In the genomic region with DNA sequence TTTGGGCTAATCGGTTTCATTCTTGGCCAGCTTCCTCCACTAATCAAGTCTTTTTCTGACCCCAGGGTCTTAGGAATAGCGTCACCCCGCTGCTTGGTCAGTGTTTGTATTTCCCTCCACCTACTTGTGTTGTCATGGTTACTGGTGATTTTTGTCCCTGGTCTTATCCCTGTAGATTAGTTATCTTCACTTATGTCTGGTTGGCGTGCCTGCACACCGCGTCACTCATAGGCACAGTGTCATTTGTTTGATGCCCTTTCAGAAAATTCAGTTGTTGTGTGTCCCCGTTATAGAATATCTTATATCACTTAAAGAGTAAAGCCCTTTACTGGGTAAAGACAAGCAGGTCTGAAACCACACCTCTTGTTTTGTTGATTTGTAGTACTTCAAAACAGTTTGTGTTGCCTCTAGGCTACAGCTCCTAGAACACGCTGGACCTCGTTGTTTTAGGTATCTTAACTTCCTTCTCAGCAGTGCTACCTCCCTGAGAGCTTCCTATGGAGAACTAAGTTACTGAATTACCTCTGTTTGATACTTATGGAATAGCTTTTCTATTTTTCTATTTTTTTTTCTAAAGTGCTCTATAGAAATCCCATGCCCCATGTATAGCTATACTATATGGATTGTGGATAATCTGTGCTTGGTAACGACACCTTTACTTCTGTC, we compare ENCODE assay signal across 8 cellular contexts. TPM values are rescaled to one million over a fixed set of nuclear protein-coding genes. Genes with fewer than 3 reads are reported as not detected.
DNase-seq lines count a peak whose midpoint lies in the region; ATAC-seq and TF ChIP-seq lines count a peak whose summit lies in the region.

No MANE protein-coding gene starts in this region.

- no peak for TF ChIP-seq CTCF in ovary (IDR thresholded peaks at IDR 0.05)

- WGBS in ovary, 3 donors, result 8 to 10% (median 8%) methylated on average over 10 of the region's 10 CpGs

- H3K27me3 Mint-ChIP-seq in activated CD4-positive, alpha-beta T cell treated with anti-CD3 and anti-CD28 coated beads, Interleukin-2, amount 10 ng/mL, durations not matched to agents 7 days and 5 days, result no peaks in the 10 kb centered on the region
- no peaks in the 10 kb centered on the region for H3K27me3 Mint-ChIP-seq in activated T-helper 2 cell treated with anti-CD3 and anti-CD28 coated beads, Interferon-gamma antibody, Interleukin-2, Interleukin-4, amounts not matched to agents 10 μg/mL and 5 μg/mL and 100 μg/mL, durations not matched to agents 14 hours and 24 hours and 36 hours (ENCODE audit: low read depth)

- POLR2A ChIA-PET in activated CD4-positive, alpha-beta T cell treated with anti-CD3 and anti-CD28 coated beads, Interleukin-2, amount 10 ng/mL, durations not matched to agents 7 days and 5 days (lab: Charles Lee), result interaction anchor here (0.6 to 1.5 kb wide), 2 partner anchors 11 to 15 kb away, joined by 3 to 4 read pairs; no protein-coding TSS in a partner anchor

- TF ChIP-seq POLR2A in ovary (IDR thresholded peaks at IDR 0.05), result no peak

- H3K9me3 ChIP-seq in ovary, result no peaks in the 10 kb centered on the region

- H3K27me3 ChIP-seq in ovary, result no peaks in the 10 kb centered on the region

- intact Hi-C loops in activated T-helper 2 cell treated with anti-CD3 and anti-CD28 coated beads, Interferon-gamma antibody, Interleukin-2, Interleukin-4, amounts not matched to agents 10 μg/mL and 5 μg/mL and 100 μg/mL, durations not matched to agents 14 hours and 24 hours and 36 hours (cut with micrococcal nuclease), result loop anchor here (2.0 to 10.0 kb wide), 4 partner anchors 31 to 535 kb away; a partner anchor contains a TSS
- intact Hi-C loops in ovary (cut with DNase I), result no loop called here

- CTCF ChIA-PET in activated CD4-positive, alpha-beta T cell treated with anti-CD3 and anti-CD28 coated beads, Interleukin-2, amount 10 ng/mL, durations not matched to agents 7 days and 5 days (lab: Charles Lee), result interaction anchor here (0.6 to 1.4 kb wide), 5 partner anchors 11 to 1608 kb away, joined by 3 to 5 read pairs (median 3); no protein-coding TSS in a partner anchor

- no peak overlapping the region for H3K27ac ChIP-seq in ovary

- no peak for TF ChIP-seq EP300 in ovary (IDR thresholded peaks at IDR 0.05)

- DNase-seq in activated CD4-positive, alpha-beta T cell treated with anti-CD3 and anti-CD28 coated beads, Interleukin-2, amount 10 ng/mL, durations not matched to agents 7 days and 5 days, result peak; percentile 31
- DNase-seq in activated CD4-positive, alpha-beta T cell treated with anti-CD3 and anti-CD28 coated beads for 48 hours, result no peak
- peak; percentile 26 for DNase-seq in LoVo (ENCODE audit: low spot score)
- no peak for DNase-seq in activated T-helper 2 cell treated with anti-CD3 and anti-CD28 coated beads, Interferon-gamma antibody, Interleukin-2, Interleukin-4, amounts not matched to agents 10 μg/mL and 5 μg/mL and 100 μg/mL, durations not matched to agents 14 hours and 24 hours and 36 hours (ENCODE audit: low spot score)
- peak; percentile 62 for DNase-seq in glomerular visceral epithelial cell (ENCODE audit: extremely low spot score)
- no peak for DNase-seq in ovary
- no peak for DNase-seq in COR-L47 (lab: John Stamatoyannopoulos, UW)

- peaks cover 2% of the 10 kb centered on the region for H3K4me1 ChIP-seq in ovary (ENCODE audit: insufficient read depth)

- peaks cover 2% of the 10 kb centered on the region for H3K36me3 Mint-ChIP-seq in activated CD4-positive, alpha-beta T cell treated with anti-CD3 and anti-CD28 coated beads, Interleukin-2, amount 10 ng/mL, durations not matched to agents 7 days and 5 days (ENCODE audit: low read depth)
- H3K36me3 Mint-ChIP-seq in activated T-helper 2 cell treated with anti-CD3 and anti-CD28 coated beads, Interferon-gamma antibody, Interleukin-2, Interleukin-4, amounts not matched to agents 10 μg/mL and 5 μg/mL and 100 μg/mL, durations not matched to agents 14 hours and 24 hours and 36 hours (ENCODE audit: low read depth), result no peaks in the 10 kb centered on the region

- H3K36me3 ChIP-seq in ovary, result no peaks in the 10 kb centered on the region

- H3K4me1 Mint-ChIP-seq in activated CD4-positive, alpha-beta T cell treated with anti-CD3 and anti-CD28 coated beads, Interleukin-2, amount 10 ng/mL, durations not matched to agents 7 days and 5 days, result peaks cover 30% of the 10 kb centered on the region
- H3K4me1 Mint-ChIP-seq in activated T-helper 2 cell treated with anti-CD3 and anti-CD28 coated beads, Interferon-gamma antibody, Interleukin-2, Interleukin-4, amounts not matched to agents 10 μg/mL and 5 μg/mL and 100 μg/mL, durations not matched to agents 14 hours and 24 hours and 36 hours (ENCODE audit: low read depth), result peaks cover 24% of the 10 kb centered on the region

- peak overlapping the region; percentile 98 for H3K4me3 ChIP-seq in ovary

- peak overlapping the region; percentile 84 for H3K4me3 Mint-ChIP-seq in activated CD4-positive, alpha-beta T cell treated with anti-CD3 and anti-CD28 coated beads, Interleukin-2, amount 10 ng/mL, durations not matched to agents 7 days and 5 days
- H3K4me3 Mint-ChIP-seq in activated T-helper 2 cell treated with anti-CD3 and anti-CD28 coated beads, Interferon-gamma antibody, Interleukin-2, Interleukin-4, amounts not matched to agents 10 μg/mL and 5 μg/mL and 100 μg/mL, durations not matched to agents 14 hours and 24 hours and 36 hours (ENCODE audit: low read depth), result peak overlapping the region; percentile 98

- no peaks in the 10 kb centered on the region for H3K9me3 Mint-ChIP-seq in activated CD4-positive, alpha-beta T cell treated with anti-CD3 and anti-CD28 coated beads, Interleukin-2, amount 10 ng/mL, durations not matched to agents 7 days and 5 days
- no peaks in the 10 kb centered on the region for H3K9me3 Mint-ChIP-seq in activated T-helper 2 cell treated with anti-CD3 and anti-CD28 coated beads, Interferon-gamma antibody, Interleukin-2, Interleukin-4, amounts not matched to agents 10 μg/mL and 5 μg/mL and 100 μg/mL, durations not matched to agents 14 hours and 24 hours and 36 hours

- ATAC-seq in GM21786 (IDR thresholded peaks at IDR 0.05; ENCODE audit: unreplicated experiment), result no peak

- peak overlapping the region; percentile 84 for H3K27ac Mint-ChIP-seq in activated CD4-positive, alpha-beta T cell treated with anti-CD3 and anti-CD28 coated beads, Interleukin-2, amount 10 ng/mL, durations not matched to agents 7 days and 5 days
- peak overlapping the region; percentile 66 for H3K27ac Mint-ChIP-seq in activated T-helper 2 cell treated with anti-CD3 and anti-CD28 coated beads, Interferon-gamma antibody, Interleukin-2, Interleukin-4, amounts not matched to agents 10 μg/mL and 5 μg/mL and 100 μg/mL, durations not matched to agents 14 hours and 24 hours and 36 hours

RNA-seq across cellular contexts. Expression of a gene that starts 0.9 kb away (rescaled TPM):
- 10 to 100 TPM; 20.2 to 25.0 TPM for total RNA-seq in activated CD4-positive, alpha-beta T cell treated with anti-CD3 and anti-CD28 coated beads, Interleukin-2, amount 10 ng/mL, durations not matched to agents 7 days and 5 days
- 13.5 and 15.4 TPM in 2 replicates for total RNA-seq in activated T-helper 2 cell treated with anti-CD3 and anti-CD28 coated beads, Interferon-gamma antibody, Interleukin-2, Interleukin-4, amounts not matched to agents 10 μg/mL and 5 μg/mL and 100 μg/mL, durations not matched to agents 14 hours and 24 hours and 36 hours
- 100 to 1,000 TPM in 3 of 7 donors, 10 to 100 TPM in 4; 55.1 to 170 (median 73.0) TPM for total RNA-seq in ovary
- polyA plus RNA-seq in ovary, result 100 to 1,000 TPM in 1 of 2 donors, 10 to 100 TPM in 1; 50.3 to 232 TPM

RNA-seq across cellular contexts. Expression of a gene that starts 7.7 kb away (rescaled TPM):
- total RNA-seq in activated CD4-positive, alpha-beta T cell treated with anti-CD3 and anti-CD28 coated beads, Interleukin-2, amount 10 ng/mL, durations not matched to agents 7 days and 5 days, result 10 to 100 TPM; 68.3 to 80.3 TPM
- total RNA-seq in activated T-helper 2 cell treated with anti-CD3 and anti-CD28 coated beads, Interferon-gamma antibody, Interleukin-2, Interleukin-4, amounts not matched to agents 10 μg/mL and 5 μg/mL and 100 μg/mL, durations not matched to agents 14 hours and 24 hours and 36 hours, result 81.8 and 85.9 TPM in 2 replicates
- total RNA-seq in ovary, result 1 to 10 TPM in 3 of 7 donors, under 1 TPM in 2, not detected in 2; 0.27 to 3.2 (median 1.1) TPM
- 1 to 10 TPM; 1.4 to 5.3 TPM for polyA plus RNA-seq in ovary

Comparison
In these comparisons a context has a peak if more than half of its experiments do, and no peak if none do; other contexts are left out.
1. DNase-seq: peak in activated CD4-positive, alpha-beta T cell treated with anti-CD3 and anti-CD28 coated beads, Interleukin-2, amount 10 ng/mL, durations not matched to agents 7 days and 5 days (single experiment), LoVo (single experiment) and glomerular visceral epithelial cell (single experiment); none in activated CD4-positive, alpha-beta T cell treated with anti-CD3 and anti-CD28 coated beads for 48 hours (single experiment), activated T-helper 2 cell treated with anti-CD3 and anti-CD28 coated beads, Interferon-gamma antibody, Interleukin-2, Interleukin-4, amounts not matched to agents 10 μg/mL and 5 μg/mL and 100 μg/mL, durations not matched to agents 14 hours and 24 hours and 36 hours (single experiment), ovary (0 of 5) and COR-L47 (single experiment).
2. RNA of a gene that starts 7.7 kb away (total RNA-seq): 81.8 to 85.9 TPM in activated T-helper 2 cell treated with anti-CD3 and anti-CD28 coated beads, Interferon-gamma antibody, Interleukin-2, Interleukin-4, amounts not matched to agents 10 μg/mL and 5 μg/mL and 100 μg/mL, durations not matched to agents 14 hours and 24 hours and 36 hours and 68.3 to 80.3 TPM in activated CD4-positive, alpha-beta T cell treated with anti-CD3 and anti-CD28 coated beads, Interleukin-2, amount 10 ng/mL, durations not matched to agents 7 days and 5 days; 0.27 to 3.2 TPM in ovary; every median in the first group is over 10 times any median in the second.